Comparison of ENCODE assay signal across 1 cellular context in the genomic region with DNA sequence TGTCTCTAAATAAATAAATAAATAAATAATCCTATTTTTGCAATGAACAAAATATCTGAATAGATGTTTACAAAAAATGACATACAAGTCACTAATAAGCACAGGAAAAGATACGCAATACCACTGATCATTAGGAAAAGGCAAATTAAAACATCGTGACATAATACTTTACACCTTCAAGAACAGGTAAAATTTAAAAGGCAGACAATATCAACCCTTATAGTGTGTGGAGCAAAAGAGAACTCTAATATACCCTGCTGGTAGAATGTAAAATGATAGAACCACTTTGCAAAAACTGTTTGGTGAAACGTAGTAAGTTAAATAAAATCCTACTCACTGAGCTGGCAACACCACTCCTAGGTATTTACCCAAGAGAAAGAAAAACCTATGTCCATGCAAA.
TF ChIP-seq lines count a peak whose summit lies in the region.

No MANE protein-coding gene starts in this region.

TF ChIP-seq in IMR-90, 13 proteins besides CTCF, POLR2A, EP300 and RAD21 (continued from another document):
- TF ChIP-seq, protein P1, sequence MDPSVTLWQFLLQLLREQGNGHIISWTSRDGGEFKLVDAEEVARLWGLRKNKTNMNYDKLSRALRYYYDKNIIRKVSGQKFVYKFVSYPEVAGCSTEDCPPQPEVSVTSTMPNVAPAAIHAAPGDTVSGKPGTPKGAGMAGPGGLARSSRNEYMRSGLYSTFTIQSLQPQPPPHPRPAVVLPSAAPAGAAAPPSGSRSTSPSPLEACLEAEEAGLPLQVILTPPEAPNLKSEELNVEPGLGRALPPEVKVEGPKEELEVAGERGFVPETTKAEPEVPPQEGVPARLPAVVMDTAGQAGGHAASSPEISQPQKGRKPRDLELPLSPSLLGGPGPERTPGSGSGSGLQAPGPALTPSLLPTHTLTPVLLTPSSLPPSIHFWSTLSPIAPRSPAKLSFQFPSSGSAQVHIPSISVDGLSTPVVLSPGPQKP (IDR thresholded peaks at IDR 0.05; ENCODE audit: borderline replicate concordance, low read depth, low read length) = no peak
- TF ChIP-seq RFX5 (IDR thresholded peaks at IDR 0.05; ENCODE audit: low read depth, low read length) = no peak
- TF ChIP-seq MAFK (IDR thresholded peaks at IDR 0.05; ENCODE audit: low read depth, low read length) = no peak
- TF ChIP-seq NFE2L2 (IDR thresholded peaks at IDR 0.05; ENCODE audit: low read depth, low read length) = no peak
- TF ChIP-seq FOS (IDR thresholded peaks at IDR 0.05; ENCODE audit: low read depth, low read length) = no peak
TF ChIP-seq in IMR-90: peak in this region for 0.
